In the genomic region with DNA sequence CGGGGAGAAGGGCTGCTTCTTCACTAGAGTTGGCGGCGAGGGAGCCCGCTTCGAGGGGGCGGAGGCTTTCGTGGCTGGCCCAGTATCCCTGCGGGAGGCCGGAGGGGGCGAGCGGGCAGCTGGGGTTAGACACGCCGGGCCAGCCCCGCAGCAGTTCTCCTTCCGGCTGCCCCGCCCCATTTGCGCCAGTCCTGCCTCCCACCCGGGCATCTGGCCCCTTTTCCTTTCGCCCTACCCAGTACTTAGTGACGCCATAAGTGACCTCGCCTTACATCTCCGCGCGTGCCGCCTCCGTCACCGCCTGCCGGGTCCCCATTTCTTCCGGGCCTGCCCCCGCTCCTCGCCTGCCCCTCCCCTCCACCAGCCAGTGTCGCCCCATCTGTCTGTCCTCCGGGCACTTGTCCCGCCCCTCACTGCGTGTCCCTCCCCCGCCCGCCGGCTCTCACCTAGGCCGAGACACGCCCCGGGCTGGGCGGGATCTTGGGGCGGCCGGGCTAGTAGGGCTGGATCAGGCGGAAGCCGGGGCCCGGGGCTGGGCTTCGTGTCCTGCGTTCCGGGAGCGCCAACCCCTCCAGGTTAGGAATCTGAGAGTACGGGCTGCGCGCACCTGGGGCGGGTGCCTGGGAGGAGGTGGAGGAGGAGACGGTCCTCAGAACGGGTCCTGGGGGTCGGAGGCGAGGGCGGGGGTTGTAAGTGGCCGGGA, we compare ENCODE assay signal across 8 cellular contexts. TPM values are rescaled to one million over a fixed set of nuclear protein-coding genes. Genes with fewer than 3 reads are reported as not detected.
A peak's percentile ranks its signal among the peaks of the same experiment; 100 is the strongest.
DNase-seq lines count a peak whose midpoint lies in the region; ATAC-seq and TF ChIP-seq lines count a peak whose summit lies in the region.

No MANE protein-coding gene starts in this region.

- WGBS in gastroesophageal sphincter (ENCODE audit: low coverage in 1 of 2), 2 donors = 0 to 6% methylated on average over 3 to 5 of the region's 61 CpGs
- 1% methylated on average over 51 to 61 of the region's 61 CpGs for WGBS in ovary, 3 donors

- peaks cover 17% of the 10 kb centered on the region for H3K27me3 Mint-ChIP-seq in GM23338 (ENCODE audit: insufficient read depth, low read depth, poor library complexity)
- peaks cover 8% of the 10 kb centered on the region for H3K27me3 Mint-ChIP-seq in type B pancreatic cell

- TF ChIP-seq CTCF in DND-41 (IDR thresholded peaks at IDR 0.05; ENCODE audit: borderline replicate concordance, extremely low read depth, low read length, poor library complexity, severe bottlenecking) (no peak), GM23338 (conservative IDR thresholded peaks at IDR 0.05; ENCODE audit: low read depth in 2 of 2) (no peak), gastroesophageal sphincter (IDR thresholded peaks at IDR 0.05) (no peak), ovary (IDR thresholded peaks at IDR 0.05) (no peak), type B pancreatic cell (conservative IDR thresholded peaks at IDR 0.05) (no peak)

- H3K4me2 ChIP-seq in DND-41 (ENCODE audit: insufficient read depth, low read length) (no peak overlapping the region), GM23338 (peak overlapping the region; percentile 99)

- H3K4me1 Mint-ChIP-seq in GM23338 (peaks cover 23% of the 10 kb centered on the region), type B pancreatic cell (ENCODE audit: unreplicated experiment) (peaks cover 8% of the 10 kb centered on the region)

- TF ChIP-seq POLR2A in Raji (IDR thresholded peaks at IDR 0.05; ENCODE audit: insufficient read depth, low read depth, low read length) (peak; percentile 63), gastroesophageal sphincter (IDR thresholded peaks at IDR 0.05) (peak in 1 of 2 donors; percentile 12), ovary (IDR thresholded peaks at IDR 0.05) (no peak)

- peak; percentile 41 for ATAC-seq in DND-41 (ENCODE audit: insufficient read depth, low read depth)
- ATAC-seq in GM23338 = peak; percentile 84
- ATAC-seq in gastroesophageal sphincter = peak; percentile 85

- H3K36me3 Mint-ChIP-seq in GM23338 (ENCODE audit: low read depth) (peaks cover 12% of the 10 kb centered on the region), type B pancreatic cell (no peaks in the 10 kb centered on the region)

- H3K27ac ChIP-seq in DND-41 (ENCODE audit: low read length) (no peak overlapping the region), GM23338 (ENCODE audit: low read depth) (peak overlapping the region; percentile 94), gastroesophageal sphincter (peak overlapping the region in 3 of 4 donors; percentile 65 to 76 (median 69)), ovary (no peak overlapping the region)

- H3K27ac Mint-ChIP-seq in GM23338 = peak overlapping the region; percentile 94
- H3K27ac Mint-ChIP-seq in type B pancreatic cell = peak overlapping the region; percentile 91

- H3F3A ChIP-seq in GM23338 (replicated peaks; ENCODE audit: low read depth) = peaks cover 17% of the 10 kb centered on the region

- TF ChIP-seq EP300 in gastroesophageal sphincter (IDR thresholded peaks at IDR 0.05) (no peak), ovary (IDR thresholded peaks at IDR 0.05) (no peak)

- no peak overlapping the region for H2AFZ ChIP-seq in DND-41 (ENCODE audit: low read depth, low read length)
- peak overlapping the region; percentile 99 for H2AFZ ChIP-seq in GM23338

- no peaks in the 10 kb centered on the region for H3K9me2 ChIP-seq in GM23338 (ENCODE audit: insufficient read depth)

- DNase-seq in DND-41 (peak; percentile 49), GM23338 (ENCODE audit: low spot score) (peak; percentile 99), LoVo (ENCODE audit: low spot score) (peak; percentile 94), ovary (peak; percentile 67 to 83 (median 80)), type B pancreatic cell (ENCODE audit: extremely low spot score, unreplicated experiment) (peak; percentile 90)
- peak; percentile 93 for DNase-seq in activated gamma-delta T cell treated with anti-CD3 and anti-CD28 coated beads, Interleukin-2, amount 50 U/mL, for 16 hours (ENCODE audit: low read depth)

- no peak overlapping the region for H3K9ac ChIP-seq in DND-41 (ENCODE audit: low read depth, low read length)

- intact Hi-C loops in ovary (cut with DNase I) = no loop called here

- H3K4me3 ChIP-seq in DND-41 (ENCODE audit: low read depth in 1 of 2, low read length in 2 of 2) (no peak overlapping the region), GM23338 (peak overlapping the region; percentile 96), gastroesophageal sphincter (peak overlapping the region; percentile 41 to 66), ovary (peak overlapping the region; percentile 34)

- H3K4me3 Mint-ChIP-seq in GM23338 (peak overlapping the region; percentile 79), type B pancreatic cell (peak overlapping the region; percentile 94)

- peaks cover 20% of the 10 kb centered on the region for H4K20me1 ChIP-seq in DND-41 (ENCODE audit: insufficient read depth, low read length)
- H4K20me1 ChIP-seq in GM23338 (replicated peaks; ENCODE audit: insufficient read depth) = no peaks in the 10 kb centered on the region

- H3K36me3 ChIP-seq in DND-41 (ENCODE audit: insufficient read depth, low read length) (peaks cover 58% of the 10 kb centered on the region), GM23338 (ENCODE audit: insufficient read depth) (no peaks in the 10 kb centered on the region), gastroesophageal sphincter (peaks cover 0 to 29% of the 10 kb centered on the region in 2 donors), ovary (no peaks in the 10 kb centered on the region)

- H3K27me3 ChIP-seq in DND-41 (ENCODE audit: insufficient read depth, low read length, poor library complexity) (no peaks in the 10 kb centered on the region), GM23338 (ENCODE audit: insufficient read depth) (no peaks in the 10 kb centered on the region), gastroesophageal sphincter (no peaks in the 10 kb centered on the region), ovary (no peaks in the 10 kb centered on the region)

- H3K79me2 ChIP-seq in DND-41 (ENCODE audit: insufficient read depth, low read length) = no peaks in the 10 kb centered on the region
- peaks cover 3% of the 10 kb centered on the region; the same call in 1 of the 2 replicates for H3K79me2 ChIP-seq in GM23338 (replicated peaks; ENCODE audit: insufficient read depth)

- H3K9me3 Mint-ChIP-seq in GM23338 (no peaks in the 10 kb centered on the region; the same call in 2 of the 3 replicates), type B pancreatic cell (no peaks in the 10 kb centered on the region)

- H3K4me1 ChIP-seq in DND-41 (ENCODE audit: insufficient read depth, low read length) (no peaks in the 10 kb centered on the region), GM23338 (ENCODE audit: insufficient read depth) (peaks cover 18% of the 10 kb centered on the region), gastroesophageal sphincter (peaks cover 0 to 22% (median 9%) of the 10 kb centered on the region in 3 donors), ovary (ENCODE audit: insufficient read depth) (peaks cover 7% of the 10 kb centered on the region)

- H3K9me3 ChIP-seq in DND-41 (ENCODE audit: insufficient read depth, low read length, severe bottlenecking) (no peaks in the 10 kb centered on the region), gastroesophageal sphincter (no peaks in the 10 kb centered on the region), ovary (no peaks in the 10 kb centered on the region)

TF ChIP-seq in GM23338, 12 proteins besides CTCF, POLR2A, EP300 and RAD21 (continues in another document):
- no peak for TF ChIP-seq JUNB (IDR thresholded peaks at IDR 0.05; ENCODE audit: unreplicated experiment)
- TF ChIP-seq ZNF331 (CRISPR knock-in tag; IDR thresholded peaks at IDR 0.05; ENCODE audit: low read depth) = no peak
- TF ChIP-seq, protein P1, sequence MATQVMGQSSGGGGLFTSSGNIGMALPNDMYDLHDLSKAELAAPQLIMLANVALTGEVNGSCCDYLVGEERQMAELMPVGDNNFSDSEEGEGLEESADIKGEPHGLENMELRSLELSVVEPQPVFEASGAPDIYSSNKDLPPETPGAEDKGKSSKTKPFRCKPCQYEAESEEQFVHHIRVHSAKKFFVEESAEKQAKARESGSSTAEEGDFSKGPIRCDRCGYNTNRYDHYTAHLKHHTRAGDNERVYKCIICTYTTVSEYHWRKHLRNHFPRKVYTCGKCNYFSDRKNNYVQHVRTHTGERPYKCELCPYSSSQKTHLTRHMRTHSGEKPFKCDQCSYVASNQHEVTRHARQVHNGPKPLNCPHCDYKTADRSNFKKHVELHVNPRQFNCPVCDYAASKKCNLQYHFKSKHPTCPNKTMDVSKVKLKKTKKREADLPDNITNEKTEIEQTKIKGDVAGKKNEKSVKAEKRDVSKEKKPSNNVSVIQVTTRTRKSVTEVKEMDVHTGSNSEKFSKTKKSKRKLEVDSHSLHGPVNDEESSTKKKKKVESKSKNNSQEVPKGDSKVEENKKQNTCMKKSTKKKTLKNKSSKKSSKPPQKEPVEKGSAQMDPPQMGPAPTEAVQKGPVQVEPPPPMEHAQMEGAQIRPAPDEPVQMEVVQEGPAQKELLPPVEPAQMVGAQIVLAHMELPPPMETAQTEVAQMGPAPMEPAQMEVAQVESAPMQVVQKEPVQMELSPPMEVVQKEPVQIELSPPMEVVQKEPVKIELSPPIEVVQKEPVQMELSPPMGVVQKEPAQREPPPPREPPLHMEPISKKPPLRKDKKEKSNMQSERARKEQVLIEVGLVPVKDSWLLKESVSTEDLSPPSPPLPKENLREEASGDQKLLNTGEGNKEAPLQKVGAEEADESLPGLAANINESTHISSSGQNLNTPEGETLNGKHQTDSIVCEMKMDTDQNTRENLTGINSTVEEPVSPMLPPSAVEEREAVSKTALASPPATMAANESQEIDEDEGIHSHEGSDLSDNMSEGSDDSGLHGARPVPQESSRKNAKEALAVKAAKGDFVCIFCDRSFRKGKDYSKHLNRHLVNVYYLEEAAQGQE (IDR thresholded peaks at IDR 0.05; ENCODE audit: unreplicated experiment) = no peak
- TF ChIP-seq EZH2phosphoT487 (IDR thresholded peaks at IDR 0.05; ENCODE audit: unreplicated experiment) = no peak
- no peak for TF ChIP-seq STAT1 (IDR thresholded peaks at IDR 0.05; ENCODE audit: unreplicated experiment)
- peak; percentile 82 for TF ChIP-seq POLR2AphosphoS5 (IDR thresholded peaks at IDR 0.05; ENCODE audit: low read depth)

RNA-seq across cellular contexts. Expression of a gene that starts 14.3 kb away (rescaled TPM):
- not detected in 2 replicates for total RNA-seq in GM23338 (2014; rRNA removed; shearing (Covaris generic))
- polyA plus RNA-seq in GM23338 (2016; fragmentation: Nextera tagmentation; extraction: Ambion mirVana) = 0.23 TPM in 1 of 2 replicates, not detected in the other
- total RNA-seq in gastroesophageal sphincter = not detected
- total RNA-seq in ovary = under 1 TPM in 1 of 7 donors, not detected in 6; 0.12 TPM
- polyA plus RNA-seq in ovary = not detected
- not detected in 2 replicates for total RNA-seq in type B pancreatic cell (ENCODE audit: low replicate concordance)

RNA-seq across cellular contexts. Expression of a gene that starts 25.9 kb away (rescaled TPM):
- total RNA-seq in GM23338 (2014; rRNA removed; shearing (Covaris generic)) = 9.3 and 23.1 TPM in 2 replicates
- 5.6 and 6.6 TPM in 2 replicates for polyA plus RNA-seq in GM23338 (2016; fragmentation: Nextera tagmentation; extraction: Ambion mirVana)
- 10 to 100 TPM; 12.0 to 21.9 (median 14.9) TPM for total RNA-seq in gastroesophageal sphincter
- 10 to 100 TPM in 2 of 7 donors, 1 to 10 TPM in 5; 3.7 to 24.0 (median 6.1) TPM for total RNA-seq in ovary
- polyA plus RNA-seq in ovary = 1 to 10 TPM; 2.1 to 7.1 TPM
- total RNA-seq in type B pancreatic cell (ENCODE audit: low replicate concordance) = 1.9 and 6.0 TPM in 2 replicates

Comparison
In these comparisons a context has a peak if more than half of its experiments do, and no peak if none do; other contexts are left out.
1. DNase-seq: peak in every context shown above with its lines; median percentile 99 in GM23338; 94 in LoVo; 93 in activated gamma-delta T cell treated with anti-CD3 and anti-CD28 coated beads, Interleukin-2, amount 50 U/mL, for 16 hours; 90 in type B pancreatic cell; 80 in ovary; 49 in DND-41.
2. H3K27ac ChIP-seq: peak in GM23338 (single experiment) and gastroesophageal sphincter (3 of 4); none in DND-41 (single experiment) and ovary (0 of 2).
3. H3K4me3 ChIP-seq: peak in GM23338 (single experiment), gastroesophageal sphincter (2 of 2) and ovary (single experiment); none in DND-41 (0 of 2).
4. Peak in every context shown above with its lines, with median percentiles within 50 percentile points of each other: ATAC-seq.